8 cellular contexts compared by ENCODE assay signal in the genomic region with DNA sequence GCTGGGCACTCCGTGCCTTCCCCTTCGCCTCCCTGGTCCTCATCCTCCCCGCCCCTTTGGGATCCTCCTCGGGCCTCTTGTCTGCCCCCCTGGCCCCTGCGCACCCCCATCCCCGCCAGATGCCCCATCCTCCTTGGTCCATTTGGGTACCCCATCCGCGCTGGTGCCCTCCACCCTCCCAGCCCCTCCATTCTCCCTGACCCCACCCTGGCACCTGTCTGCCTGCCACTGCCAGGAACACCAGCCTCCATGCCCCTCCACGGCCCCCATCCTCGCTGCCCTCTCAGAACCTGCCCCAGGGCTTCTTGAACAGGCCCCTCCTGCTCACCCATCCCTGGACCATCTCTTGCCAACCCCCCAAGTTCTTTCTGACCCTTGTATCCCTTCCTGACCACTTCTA. TPM values are rescaled to one million over a fixed set of nuclear protein-coding genes. Genes with fewer than 3 reads are reported as not detected.
DNase-seq lines count a peak whose midpoint lies in the region; ATAC-seq, FAIRE-seq and TF ChIP-seq lines count a peak whose summit lies in the region.

No MANE protein-coding gene starts in this region.

- H3K4me3 ChIP-seq in A549 (peak overlapping the region; percentile 94), colonic mucosa (peak overlapping the region; percentile 53), mucosa of stomach (ENCODE audit: low read length) (peak overlapping the region; percentile 26)
- peak overlapping the region; percentile 70 for H3K4me3 ChIP-seq in Jurkat, Clone E6-1 (ENCODE audit: low read length)

- no peaks in the 10 kb centered on the region for H3K27me3 ChIP-seq in colonic mucosa
- H3K27me3 ChIP-seq in mucosa of stomach (ENCODE audit: control insufficient read depth, insufficient read depth, low read length): no peaks in the 10 kb centered on the region

- TF ChIP-seq CTCF in A549 (IDR thresholded peaks at IDR 0.05) (no peak), colonic mucosa (IDR thresholded peaks at IDR 0.05) (no peak)

- H3K4me2 ChIP-seq in A549: peak overlapping the region; percentile 80

- 0% methylated on average over 4 of the region's 10 CpGs for WGBS in A549 (ENCODE audit: missing lambda C conversion rate)

- H3K9me3 ChIP-seq in A549 (no peaks in the 10 kb centered on the region), colonic mucosa (no peaks in the 10 kb centered on the region), mucosa of stomach (ENCODE audit: control insufficient read depth, low read length) (no peaks in the 10 kb centered on the region)

- DNase-seq in A549 (ENCODE audit: low read depth in 1 of 2, low spot score in 1 of 2) (no peak), colonic mucosa (no peak), NCI-H446 (lab: John Stamatoyannopoulos, UW) (no peak), occipital lobe (lab: John Stamatoyannopoulos, UW) (no peak), hepatic stellate cell (ENCODE audit: low spot score) (no peak)
- DNase-seq in Jurkat, Clone E6-1 (ENCODE audit: low read depth, low spot score): no peak

- intact Hi-C loops in colonic mucosa (cut with DNase I): no loop called here

- no peak for TF ChIP-seq RAD21 in A549 (conservative IDR thresholded peaks at IDR 0.05 in 1 of 2, IDR thresholded peaks at IDR 0.05 in 1 of 2)

- CTCF ChIA-PET in A549 (lab: Yijun Ruan, JAX): interaction anchor here (1.2 to 1.6 kb wide), 3 partner anchors 22 to 225 kb away, joined by 4 to 6 read pairs (median 4); no protein-coding TSS in a partner anchor

- peak overlapping the region; percentile 75 to 91 for H3K27ac ChIP-seq in A549
- H3K27ac ChIP-seq in colonic mucosa: no peak overlapping the region

- FAIRE-seq in A549 (lab: Jason Lieb, UNC): no peak

- no peak for TF ChIP-seq POLR2A in A549 (IDR thresholded peaks at IDR 0.05; ENCODE audit: low read length)

- ATAC-seq in A549 (0 out of 6 replicates have a peak, but pooled peaks of 1 of the 2 experiments have one; percentile 2), GM21737 (IDR thresholded peaks at IDR 0.05; ENCODE audit: unreplicated experiment) (no peak)

- H3K36me3 ChIP-seq in colonic mucosa (no peaks in the 10 kb centered on the region), mucosa of stomach (ENCODE audit: control insufficient read depth, insufficient read depth, low read length) (no peaks in the 10 kb centered on the region)

- POLR2A ChIA-PET in A549 (lab: Yijun Ruan, JAX): no interaction called here

- H3K4me1 ChIP-seq in A549 (peaks cover 34% of the 10 kb centered on the region), colonic mucosa (peaks cover 14% of the 10 kb centered on the region), mucosa of stomach (ENCODE audit: control insufficient read depth, insufficient read depth, low read length) (peaks cover 35% of the 10 kb centered on the region)

- H3K9ac ChIP-seq in colonic mucosa (ENCODE audit: low read depth in 2 of 2, low read length in 2 of 2) (peak overlapping the region; percentile 75 to 76), mucosa of stomach (ENCODE audit: low read length) (peak overlapping the region; percentile 70)

- TF ChIP-seq EP300 in A549 (IDR thresholded peaks at IDR 0.05): no peak

TF ChIP-seq in A549, 52 proteins besides CTCF, POLR2A, EP300 and RAD21:
- TF ChIP-seq NPAS2 (CRISPR knock-in tag; IDR thresholded peaks at IDR 0.05; ENCODE audit: borderline replicate concordance) (no peak), KDM5A (IDR thresholded peaks at IDR 0.05) (no peak), PHF8 (IDR thresholded peaks at IDR 0.05; ENCODE audit: borderline replicate concordance, low read depth) (no peak), FOSB (CRISPR knock-in tag; IDR thresholded peaks at IDR 0.05) (no peak), BHLHE40 (IDR thresholded peaks at IDR 0.05; ENCODE audit: low read depth, low read length) (no peak), SREBF2 (IDR thresholded peaks at IDR 0.05) (no peak), MAZ (IDR thresholded peaks at IDR 0.05; ENCODE audit: borderline replicate concordance, low read depth, low read length) (no peak), RFX5 (IDR thresholded peaks at IDR 0.05) (no peak), MAFK (IDR thresholded peaks at IDR 0.05; ENCODE audit: partially characterized antibody) (no peak), CEBPB (IDR thresholded peaks at IDR 0.05) (no peak), TP53 (CRISPR knock-in tag; IDR thresholded peaks at IDR 0.05) (no peak), ESRRA (IDR thresholded peaks at IDR 0.05; ENCODE audit: borderline replicate concordance, low read length) (no peak), CBX2 (IDR thresholded peaks at IDR 0.05; ENCODE audit: borderline replicate concordance, low read depth) (no peak)
- TF ChIP-seq, protein P1, sequence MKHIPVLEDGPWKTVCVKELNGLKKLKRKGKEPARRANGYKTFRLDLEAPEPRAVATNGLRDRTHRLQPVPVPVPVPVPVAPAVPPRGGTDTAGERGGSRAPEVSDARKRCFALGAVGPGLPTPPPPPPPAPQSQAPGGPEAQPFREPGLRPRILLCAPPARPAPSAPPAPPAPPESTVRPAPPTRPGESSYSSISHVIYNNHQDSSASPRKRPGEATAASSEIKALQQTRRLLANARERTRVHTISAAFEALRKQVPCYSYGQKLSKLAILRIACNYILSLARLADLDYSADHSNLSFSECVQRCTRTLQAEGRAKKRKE (CRISPR knock-in tag; IDR thresholded peaks at IDR 0.05; ENCODE audit: low read depth): no peak
- TF ChIP-seq, protein P2, sequence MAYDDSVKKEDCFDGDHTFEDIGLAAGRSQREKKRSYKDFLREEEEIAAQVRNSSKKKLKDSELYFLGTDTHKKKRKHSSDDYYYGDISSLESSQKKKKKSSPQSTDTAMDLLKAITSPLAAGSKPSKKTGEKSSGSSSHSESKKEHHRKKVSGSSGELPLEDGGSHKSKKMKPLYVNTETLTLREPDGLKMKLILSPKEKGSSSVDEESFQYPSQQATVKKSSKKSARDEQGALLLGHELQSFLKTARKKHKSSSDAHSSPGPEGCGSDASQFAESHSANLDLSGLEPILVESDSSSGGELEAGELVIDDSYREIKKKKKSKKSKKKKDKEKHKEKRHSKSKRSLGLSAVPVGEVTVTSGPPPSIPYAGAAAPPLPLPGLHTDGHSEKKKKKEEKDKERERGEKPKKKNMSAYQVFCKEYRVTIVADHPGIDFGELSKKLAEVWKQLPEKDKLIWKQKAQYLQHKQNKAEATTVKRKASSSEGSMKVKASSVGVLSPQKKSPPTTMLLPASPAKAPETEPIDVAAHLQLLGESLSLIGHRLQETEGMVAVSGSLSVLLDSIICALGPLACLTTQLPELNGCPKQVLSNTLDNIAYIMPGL (CRISPR knock-in tag; IDR thresholded peaks at IDR 0.05; ENCODE audit: borderline replicate concordance): no peak
- TF ChIP-seq, protein P3, sequence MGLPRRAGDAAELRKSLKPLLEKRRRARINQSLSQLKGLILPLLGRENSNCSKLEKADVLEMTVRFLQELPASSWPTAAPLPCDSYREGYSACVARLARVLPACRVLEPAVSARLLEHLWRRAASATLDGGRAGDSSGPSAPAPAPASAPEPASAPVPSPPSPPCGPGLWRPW (IDR thresholded peaks at IDR 0.05): no peak

RNA-seq across cellular contexts. Expression of a gene that starts 0.7 kb away (rescaled TPM):
- polyA plus RNA-seq in A549 (2011; rRNA removed) (20.0 and 27.0 TPM in 2 replicates), A549 (2017; fragmentation: RNase III; extraction: RNeasy Plus Mini Kit Qiagen cat#74134 plus additional on column Dnase treatment) (15.0 to 16.2 TPM (median 15.7 TPM) in 3 replicates)
- 37.2 and 48.1 TPM in 2 replicates for polyA plus RNA-seq in A549 (2012; cell fraction: cytosol; rRNA removed)
- polyA plus RNA-seq in A549 (2012; cell fraction: nucleus; rRNA removed): 44.4 and 45.8 TPM in 2 replicates
- 39.5 and 46.1 TPM in 2 replicates for polyA minus RNA-seq in A549 (2011; rRNA and poly(A)+ RNA removed)
- 42.1 TPM for polyA plus RNA-seq in Jurkat, Clone E6-1 (2012; ENCODE audit: insufficient read depth, insufficient read length)
- total RNA-seq in colonic mucosa (10 to 100 TPM; 14.1 to 16.8 TPM), occipital lobe (19.2 TPM)

RNA-seq across cellular contexts. Expression of a gene that starts 35.7 kb away (rescaled TPM):
- polyA plus RNA-seq in A549 (2011; rRNA removed): 31.0 and 39.8 TPM in 2 replicates
- polyA plus RNA-seq in A549 (2012; cell fraction: cytosol; rRNA removed): 193 and 209 TPM in 2 replicates
- 145 and 174 TPM in 2 replicates for polyA plus RNA-seq in A549 (2012; cell fraction: nucleus; rRNA removed)
- 114 to 150 TPM (median 141 TPM) in 3 replicates for polyA plus RNA-seq in A549 (2017; fragmentation: RNase III; extraction: RNeasy Plus Mini Kit Qiagen cat#74134 plus additional on column Dnase treatment)
- polyA minus RNA-seq in A549 (2011; rRNA and poly(A)+ RNA removed): 17.4 and 26.5 TPM in 2 replicates
- polyA plus RNA-seq in Jurkat, Clone E6-1 (2012; ENCODE audit: insufficient read depth, insufficient read length): 0.88 TPM
- 100 to 1,000 TPM; 239 to 253 TPM for total RNA-seq in colonic mucosa
- not detected for total RNA-seq in occipital lobe

RNA-seq across cellular contexts. Expression of a gene that starts 39.5 kb away (rescaled TPM):
- polyA plus RNA-seq in A549 (2011; rRNA removed) (16.2 and 21.7 TPM in 2 replicates), A549 (2017; fragmentation: RNase III; extraction: RNeasy Plus Mini Kit Qiagen cat#74134 plus additional on column Dnase treatment) (6.1 to 7.0 TPM (median 6.6 TPM) in 3 replicates)
- 4.3 and 7.3 TPM in 2 replicates for polyA plus RNA-seq in A549 (2012; cell fraction: cytosol; rRNA removed)
- polyA plus RNA-seq in A549 (2012; cell fraction: nucleus; rRNA removed): 6.0 and 7.6 TPM in 2 replicates
- polyA minus RNA-seq in A549 (2011; rRNA and poly(A)+ RNA removed): 23.4 and 30.7 TPM in 2 replicates
- polyA plus RNA-seq in Jurkat, Clone E6-1 (2012; ENCODE audit: insufficient read depth, insufficient read length): 9.3 TPM
- total RNA-seq in colonic mucosa (10 to 100 TPM; 16.8 to 24.2 TPM), occipital lobe (9.5 TPM)

Comparison
In these comparisons a context has a peak if more than half of its experiments do, and no peak if none do; other contexts are left out.
1. H3K4me3 ChIP-seq: peak in every context shown above with its lines; median percentile 94 in A549; 70 in Jurkat, Clone E6-1; 53 in colonic mucosa; 26 in mucosa of stomach.
2. RNA of a gene that starts 35.7 kb away (total RNA-seq): 239 to 253 TPM in colonic mucosa; not detected in occipital lobe (single experiment); every median in the first group is over 100 times any median in the second.